ENCODE assay signal across 10 cellular contexts in genomic region chr10:102777696-102778530, GRCh38. TPM values are rescaled to one million over a fixed set of nuclear protein-coding genes. Genes with fewer than 3 reads are reported as not detected.
DNase-seq lines count a peak whose midpoint lies in the region; ATAC-seq, FAIRE-seq and TF ChIP-seq lines count a peak whose summit lies in the region.
"Had no signal": no experiment of that assay in that cellular context is flagged by ENCODE, and none has a peak within 500 bp of the region (broad histone marks: within the 10 kb centered on the region; RNA-seq: fewer than 3 reads in every experiment).

No MANE protein-coding gene starts in this region.

- H3K4me1 Mint-ChIP-seq in mesothelial cell of epicardium, result peaks cover 89% of the 10 kb centered on the region

- DNase-seq in LHCN-M2 (ENCODE audit: low read depth) (peak; percentile 58), bronchial epithelial cell (ENCODE audit: low read depth) (peak; percentile 33), mesothelial cell of epicardium (ENCODE audit: low spot score in 2 of 2, unreplicated experiment in 2 of 2) (no peak), suprapubic skin (ENCODE audit: low spot score in 2 of 2) (no peak), NCI-H2171 (lab: John Stamatoyannopoulos, UW) (no peak), left colon (no peak)
- no peak for DNase-seq in stimulated activated CD4-positive, alpha-beta T cell treated with anti-CD3 and anti-CD28 coated beads, Interleukin-4, amount 100 ng/mL, for 4 hours
- DNase-seq: central memory CD4-positive, alpha-beta T cell; GF-D8 had no signal

- H3K4me3 ChIP-seq in bronchial epithelial cell (ENCODE audit: low read depth, low read length) (no peak overlapping the region), suprapubic skin (no peak overlapping the region)

- 67% methylated on average over 16 of the region's 17 CpGs for WGBS in suprapubic skin

- no peaks in the 10 kb centered on the region for H3K9me3 Mint-ChIP-seq in mesothelial cell of epicardium

- intact Hi-C loops in left colon (cut with DNase I, micrococcal nuclease), result no loop called here

- H3K4me1 ChIP-seq in suprapubic skin, result peaks cover 100% of the 10 kb centered on the region

- TF ChIP-seq CTCF in bronchial epithelial cell (IDR thresholded peaks at IDR 0.05; ENCODE audit: insufficient read depth, low read length, severe bottlenecking) (no peak), mesothelial cell of epicardium (IDR thresholded peaks at IDR 0.05; ENCODE audit: unreplicated experiment) (no peak), suprapubic skin (IDR thresholded peaks at IDR 0.05) (no peak)

- ATAC-seq in left colon, result no peak

- H3K27ac ChIP-seq in suprapubic skin, result peak overlapping the region; percentile 94
- H3K27ac ChIP-seq: SK-N-MC had no signal

- FAIRE-seq in bronchial epithelial cell (lab: Jason Lieb, UNC), result no peak

- TF ChIP-seq EP300 in suprapubic skin (IDR thresholded peaks at IDR 0.05), result no peak

- H3K27me3 ChIP-seq in bronchial epithelial cell (ENCODE audit: control insufficient read depth, insufficient read depth, low read length) (no peaks in the 10 kb centered on the region), suprapubic skin (no peaks in the 10 kb centered on the region)

- peak overlapping the region; percentile 70 for H3K4me3 Mint-ChIP-seq in mesothelial cell of epicardium

- H3K27me3 Mint-ChIP-seq in mesothelial cell of epicardium (ENCODE audit: low read depth), result no peaks in the 10 kb centered on the region

- H3K36me3 Mint-ChIP-seq in mesothelial cell of epicardium, result no peaks in the 10 kb centered on the region

- H3K36me3 ChIP-seq in bronchial epithelial cell (ENCODE audit: control insufficient read depth, insufficient read depth, low read length) (peaks cover 2% of the 10 kb centered on the region), suprapubic skin (no peaks in the 10 kb centered on the region)

- no peaks in the 10 kb centered on the region for H3K9me3 ChIP-seq in suprapubic skin

- no peak for TF ChIP-seq POLR2A in suprapubic skin (IDR thresholded peaks at IDR 0.05)

- H3K27ac Mint-ChIP-seq in mesothelial cell of epicardium, result peak overlapping the region; percentile 98

RNA-seq across cellular contexts. Expression of gene WBP1L, which starts 34.2 kb away (rescaled TPM):
- 34.4 and 56.8 TPM in 2 replicates for total RNA-seq in LHCN-M2 (2014; rRNA removed)
- 44.9 TPM for polyA plus RNA-seq in LHCN-M2 (2012)
- total RNA-seq in bronchial epithelial cell, result 26.1 and 36.4 TPM in 2 replicates
- 56.3 to 56.7 TPM (median 56.3 TPM) in 3 replicates for total RNA-seq in mesothelial cell of epicardium
- total RNA-seq in suprapubic skin, result 100 to 1,000 TPM; 103 to 166 (median 125) TPM
- 10 to 100 TPM; 37.8 to 47.8 TPM for total RNA-seq in left colon

RNA-seq across cellular contexts. Expression of gene CYP17A1, which starts 59.3 kb away (rescaled TPM):
- total RNA-seq in LHCN-M2 (2014; rRNA removed), result not detected in 2 replicates
- polyA plus RNA-seq in LHCN-M2 (2012), result not detected
- total RNA-seq in bronchial epithelial cell, result not detected in 2 replicates
- 0.54 to 1.1 TPM (median 0.81 TPM) in 3 replicates for total RNA-seq in mesothelial cell of epicardium
- total RNA-seq in suprapubic skin, result not detected
- not detected for total RNA-seq in left colon

Comparison
In these comparisons a context has a peak if more than half of its experiments do, and no peak if none do; other contexts are left out.
1. DNase-seq: peak in LHCN-M2 (single experiment) and bronchial epithelial cell (single experiment); none in mesothelial cell of epicardium (0 of 2), suprapubic skin (0 of 2), NCI-H2171 (single experiment), stimulated activated CD4-positive, alpha-beta T cell treated with anti-CD3 and anti-CD28 coated beads, Interleukin-4, amount 100 ng/mL, for 4 hours (0 of 2) and left colon (0 of 2).